Comparison of ENCODE assay signal across 1 cellular context in genomic region chr1:26275580-26276431, GRCh38.
TF ChIP-seq lines count a peak whose summit lies in the region.

No MANE protein-coding gene starts in this region.

TF ChIP-seq in K562, 482 proteins besides CTCF, POLR2A, EP300 and RAD21 (continued from another document and continues in another):
- TF ChIP-seq HOMEZ (CRISPR knock-in tag; IDR thresholded peaks at IDR 0.05) (no peak), POU5F1 (IDR thresholded peaks at IDR 0.05; ENCODE audit: borderline replicate concordance, low read depth, low read length, partially characterized antibody) (no peak), BDP1 (IDR thresholded peaks at IDR 0.05; ENCODE audit: insufficient read depth, insufficient read length) (no peak), HINFP (tag; conservative IDR thresholded peaks at IDR 0.05; ENCODE audit: low read depth) (0 out of 2 replicates have a peak, but pooled peaks have one; percentile 51), E2F1 (CRISPR knock-in tag; IDR thresholded peaks at IDR 0.05) (0 out of 2 replicates have a peak, but pooled peaks have one; percentile 10), RBM39 (optimal IDR thresholded peaks at IDR 0.05; ENCODE audit: low read depth, low read length) (no peak), LEF1 (IDR thresholded peaks at IDR 0.05) (0 out of 2 replicates have a peak, but pooled peaks have one; percentile 14), ZNF589 (CRISPR knock-in tag; IDR thresholded peaks at IDR 0.05; ENCODE audit: low read depth) (peak; percentile 64; the same call in 1 of the 2 replicates), DDX20 (tag; IDR thresholded peaks at IDR 0.05; ENCODE audit: low read depth) (no peak), CUX1 (CRISPR knock-in tag; IDR thresholded peaks at IDR 0.05) (no peak), MITF (IDR thresholded peaks at IDR 0.05) (peak; percentile 77; the same call in 1 of the 2 replicates), ZNF668 (CRISPR knock-in tag; IDR thresholded peaks at IDR 0.05) (no peak), KLF10 (CRISPR knock-in tag; IDR thresholded peaks at IDR 0.05) (no peak), KLF6 (CRISPR knock-in tag; IDR thresholded peaks at IDR 0.05; ENCODE audit: borderline replicate concordance) (no peak), DPF2 (IDR thresholded peaks at IDR 0.05) (peak; percentile 78; the same call in 1 of the 2 replicates), ZNF584 (CRISPR knock-in tag; IDR thresholded peaks at IDR 0.05; ENCODE audit: low read depth) (0 out of 2 replicates have a peak, but pooled peaks have one; percentile 30), SRSF7 (optimal IDR thresholded peaks at IDR 0.05; ENCODE audit: low read depth, low read length) (no peak), ZNF316 (IDR thresholded peaks at IDR 0.05) (no peak), ELK1 (CRISPR knock-in tag; IDR thresholded peaks at IDR 0.05) (no peak), ZNF253 (CRISPR knock-in tag; conservative IDR thresholded peaks at IDR 0.05) (no peak), XRCC3 (IDR thresholded peaks at IDR 0.05) (no peak), CREB3L1 (IDR thresholded peaks at IDR 0.05; ENCODE audit: borderline replicate concordance, low read depth) (no peak; the same call in 1 of the 2 replicates), HBP1 (CRISPR knock-in tag; IDR thresholded peaks at IDR 0.05) (no peak; the same call in 1 of the 2 replicates), GTF2B (IDR thresholded peaks at IDR 0.05; ENCODE audit: extremely low read depth, insufficient read length) (no peak), CREM (IDR thresholded peaks at IDR 0.05; ENCODE audit: low read depth) (peak; percentile 66), ZNF224 (CRISPR knock-in tag; IDR thresholded peaks at IDR 0.05) (no peak), KAT8 (IDR thresholded peaks at IDR 0.05; ENCODE audit: low read depth) (no peak), HIVEP1 (CRISPR knock-in tag; IDR thresholded peaks at IDR 0.05) (no peak), ATF1 (CRISPR knock-in tag; IDR thresholded peaks at IDR 0.05) (no peak), ATF1 (tag; IDR thresholded peaks at IDR 0.05) (no peak; the same call in 1 of the 2 replicates), ZNF133 (CRISPR knock-in tag; IDR thresholded peaks at IDR 0.05) (no peak), PCBP2 (IDR thresholded peaks at IDR 0.05; ENCODE audit: low read depth, low read length, poor library complexity, severe bottlenecking) (no peak), CHD4 (IDR thresholded peaks at IDR 0.05; ENCODE audit: insufficient read depth, insufficient replicate concordance, low read depth, low read length, poor library complexity, severe bottlenecking) (no peak), ZNF695 (CRISPR knock-in tag; IDR thresholded peaks at IDR 0.05) (no peak), ILK (tag; IDR thresholded peaks at IDR 0.05; ENCODE audit: borderline replicate concordance, low read depth) (no peak), ZBTB17 (CRISPR knock-in tag; IDR thresholded peaks at IDR 0.05) (no peak), PREB (CRISPR knock-in tag; IDR thresholded peaks at IDR 0.05) (no peak), GTF2E2 (tag; IDR thresholded peaks at IDR 0.05) (no peak), KLF16 (IDR thresholded peaks at IDR 0.05) (peak; percentile 62; the same call in 1 of the 2 replicates), HMGN3 (IDR thresholded peaks at IDR 0.05; ENCODE audit: borderline replicate concordance, extremely low read depth, insufficient read length, low read depth, low read length) (no peak), PHTF2 (CRISPR knock-in tag; IDR thresholded peaks at IDR 0.05) (no peak), PHB2 (IDR thresholded peaks at IDR 0.05; ENCODE audit: low read depth) (no peak), NFATC3 (IDR thresholded peaks at IDR 0.05) (no peak), KAT2B (IDR thresholded peaks at IDR 0.05; ENCODE audit: low read depth, low read length) (no peak), ZBTB8A (IDR thresholded peaks at IDR 0.05; ENCODE audit: partially characterized antibody) (no peak), ZBTB5 (IDR thresholded peaks at IDR 0.05) (no peak)
